22 cellular contexts compared by ENCODE assay signal in the genomic region with DNA sequence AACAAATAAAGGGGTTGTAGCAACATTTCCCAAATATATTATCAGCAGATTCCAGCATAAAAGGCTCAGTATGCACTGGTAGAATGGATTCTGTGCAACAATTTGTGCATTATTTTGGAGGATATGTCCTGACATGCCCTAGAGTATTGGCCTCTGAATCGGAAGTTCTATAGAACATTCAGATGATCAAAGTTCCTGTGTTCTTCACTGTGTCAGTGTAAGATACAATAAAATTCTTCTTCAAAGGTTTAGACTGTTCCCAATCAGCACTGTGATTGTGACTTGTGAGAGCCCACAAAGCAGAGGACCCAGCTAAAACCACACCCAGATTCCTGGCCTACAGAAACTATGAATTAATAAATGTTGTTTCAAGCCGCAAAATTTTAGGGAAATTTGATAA. TPM values are rescaled to one million over a fixed set of nuclear protein-coding genes. Genes with fewer than 3 reads are reported as not detected.
DNase-seq lines count a peak whose midpoint lies in the region; TF ChIP-seq lines count a peak whose summit lies in the region.
"Had no signal": no experiment of that assay in that cellular context is flagged by ENCODE, and none has a peak within 500 bp of the region (broad histone marks: within the 10 kb centered on the region; RNA-seq: fewer than 3 reads in every experiment).

No MANE protein-coding gene starts in this region.

- H2AFZ ChIP-seq in osteoblast (ENCODE audit: low read length): peak overlapping the region; percentile 18
- H2AFZ ChIP-seq: GM23338 had no signal

- H3K4me2 ChIP-seq in osteoblast (ENCODE audit: insufficient read depth, low read length): no peak overlapping the region
- H3K4me2 ChIP-seq: GM23338 had no signal

- DNase-seq in activated naive CD4-positive, alpha-beta T cell treated with anti-CD3 and anti-CD28 coated beads, Interleukin-2, amount 10 ng/mL, durations not matched to agents 7 days and 5 days: no peak
- no peak for DNase-seq in activated naive CD4-positive, alpha-beta T cell treated with anti-CD3 and anti-CD28 coated beads, Interleukin-2, amount 50 U/mL, for 16 hours
- DNase-seq in SW480 (ENCODE audit: low spot score): peak; percentile 26
- peak; percentile 36 for DNase-seq in epithelial cell of esophagus (ENCODE audit: low read depth)
- no peak for DNase-seq in osteoblast (ENCODE audit: insufficient read length, low spot score, missing footprints)
- DNase-seq in NCI-H1417 treated with DMSO at 0.1 percent for 48 hours (lab: John Stamatoyannopoulos, UW): no peak
- no peak for DNase-seq in stimulated activated CD4-positive, alpha-beta T cell treated with anti-CD3 and anti-CD28 coated beads, Interleukin-4, amount 100 ng/mL, for 4 hours
- no peak for DNase-seq in RPMI8226
- DNase-seq: CD8-positive, alpha-beta memory T cell; MM.1S; NCI-H1048; NCI-H1436; NCI-H187 treated with DMSO at 0.1 percent for 48 hours; NCI-H2107; NCI-H510A; NCI-H774; NK-92 treated with Interleukin-12 subunit alpha and Interleukin-12 subunit beta, amount 100 ng/mL, for 24 hours had no signal

- H3K9me3 ChIP-seq in osteoblast (ENCODE audit: low read depth, low read length): no peaks in the 10 kb centered on the region
- H3K9me3 ChIP-seq: HAP-1 had no signal

- TF ChIP-seq CTCF in epithelial cell of esophagus (IDR thresholded peaks at IDR 0.05; ENCODE audit: insufficient read depth, low read depth, low read length, missing control alignments): no peak
- no peak for TF ChIP-seq CTCF in osteoblast (IDR thresholded peaks at IDR 0.05; ENCODE audit: extremely low read depth, low read depth, low read length)

- no peaks in the 10 kb centered on the region for H3K4me1 ChIP-seq in osteoblast (ENCODE audit: insufficient read depth, low read length)
- H3K4me1 ChIP-seq: HAP-1 had no signal

- no peaks in the 10 kb centered on the region for H3K79me2 ChIP-seq in osteoblast (ENCODE audit: insufficient read depth, low read length)

- peaks cover 25% of the 10 kb centered on the region for H3K9me3 Mint-ChIP-seq in activated naive CD4-positive, alpha-beta T cell treated with anti-CD3 and anti-CD28 coated beads, Interleukin-2, amount 10 ng/mL, durations not matched to agents 7 days and 5 days

- peaks cover 49% of the 10 kb centered on the region for H3K36me3 Mint-ChIP-seq in activated naive CD4-positive, alpha-beta T cell treated with anti-CD3 and anti-CD28 coated beads, Interleukin-2, amount 10 ng/mL, durations not matched to agents 7 days and 5 days

- H3K36me3 ChIP-seq in osteoblast (ENCODE audit: insufficient read depth, low read length): no peaks in the 10 kb centered on the region
- H3K36me3 ChIP-seq: HAP-1 had no signal

- CTCF ChIA-PET in activated naive CD4-positive, alpha-beta T cell treated with anti-CD3 and anti-CD28 coated beads, Interleukin-2, amount 10 ng/mL, durations not matched to agents 7 days and 5 days (lab: Charles Lee): no interaction called here

- no peaks in the 10 kb centered on the region for H3K27me3 Mint-ChIP-seq in activated naive CD4-positive, alpha-beta T cell treated with anti-CD3 and anti-CD28 coated beads, Interleukin-2, amount 10 ng/mL, durations not matched to agents 7 days and 5 days
- H3K27me3 Mint-ChIP-seq: CD8-positive, alpha-beta memory T cell had no signal

- peak overlapping the region; percentile 50 for H3K27ac Mint-ChIP-seq in activated naive CD4-positive, alpha-beta T cell treated with anti-CD3 and anti-CD28 coated beads, Interleukin-2, amount 10 ng/mL, durations not matched to agents 7 days and 5 days
- H3K27ac Mint-ChIP-seq: GM23338 had no signal

- no peaks in the 10 kb centered on the region for H3K27me3 ChIP-seq in osteoblast (ENCODE audit: insufficient read depth, low read length)

- H3K4me1 Mint-ChIP-seq in activated naive CD4-positive, alpha-beta T cell treated with anti-CD3 and anti-CD28 coated beads, Interleukin-2, amount 10 ng/mL, durations not matched to agents 7 days and 5 days: peaks cover 65% of the 10 kb centered on the region
- H3K4me1 Mint-ChIP-seq: GM23338 had no signal

- H3K4me3 ChIP-seq in epithelial cell of esophagus (ENCODE audit: low read length) (no peak overlapping the region), osteoblast (ENCODE audit: insufficient read depth, low read length) (no peak overlapping the region)
- H3K4me3 ChIP-seq: GM23338, HAP-1, K562 had no signal

- no peaks in the 10 kb centered on the region for H4K20me1 ChIP-seq in osteoblast (ENCODE audit: insufficient read depth, low read length)

- no peak overlapping the region for H3K4me3 Mint-ChIP-seq in activated naive CD4-positive, alpha-beta T cell treated with anti-CD3 and anti-CD28 coated beads, Interleukin-2, amount 10 ng/mL, durations not matched to agents 7 days and 5 days
- H3K4me3 Mint-ChIP-seq: CD8-positive, alpha-beta memory T cell; GM23338 had no signal

- no peak overlapping the region for H3K27ac ChIP-seq in osteoblast (ENCODE audit: low read depth, low read length)
- H3K27ac ChIP-seq: C4-2B had no signal

RNA-seq across cellular contexts. Expression of a gene that starts 33.6 kb away (rescaled TPM):
- under 0.01 TPM in 2 replicates for total RNA-seq in osteoblast
- total RNA-seq: GM23338 had no signal

RNA-seq across cellular contexts. Expression of a gene that starts 57.6 kb away (rescaled TPM):
- not detected in 2 replicates for total RNA-seq in osteoblast
- total RNA-seq: GM23338, K562, LHCN-M2 had no signal

Comparison
In these comparisons a context has a peak if more than half of its experiments do, and no peak if none do; other contexts are left out.
1. DNase-seq: peak in SW480 (single experiment) and epithelial cell of esophagus (single experiment); none in activated naive CD4-positive, alpha-beta T cell treated with anti-CD3 and anti-CD28 coated beads, Interleukin-2, amount 10 ng/mL, durations not matched to agents 7 days and 5 days (single experiment), activated naive CD4-positive, alpha-beta T cell treated with anti-CD3 and anti-CD28 coated beads, Interleukin-2, amount 50 U/mL, for 16 hours (single experiment), osteoblast (single experiment), NCI-H1417 treated with DMSO at 0.1 percent for 48 hours (single experiment), stimulated activated CD4-positive, alpha-beta T cell treated with anti-CD3 and anti-CD28 coated beads, Interleukin-4, amount 100 ng/mL, for 4 hours (0 of 2) and RPMI8226 (single experiment).